10 cellular contexts compared by ENCODE assay signal in the genomic region with DNA sequence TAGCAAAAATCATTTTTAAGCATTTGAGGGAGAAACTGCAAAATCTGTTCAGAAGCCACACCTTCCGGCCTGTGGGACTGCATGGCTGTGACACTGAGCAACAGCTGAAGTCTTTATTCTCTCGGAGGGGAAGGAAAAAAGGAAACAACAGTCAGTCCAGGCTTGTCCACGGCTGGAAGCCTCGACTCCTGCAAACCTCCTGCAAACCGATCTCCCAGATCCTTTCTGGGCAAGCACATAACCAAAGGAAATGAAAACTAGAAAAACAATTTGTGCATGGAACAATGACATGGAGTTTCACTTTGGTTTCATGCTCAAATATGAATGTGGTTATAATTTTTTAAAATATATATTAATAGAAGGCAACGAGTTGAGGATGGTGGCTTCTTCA. TPM values are rescaled to one million over a fixed set of nuclear protein-coding genes. Genes with fewer than 3 reads are reported as not detected.
DNase-seq lines count a peak whose midpoint lies in the region; ATAC-seq and TF ChIP-seq lines count a peak whose summit lies in the region.
"Had no signal": no experiment of that assay in that cellular context is flagged by ENCODE, and none has a peak within 500 bp of the region (broad histone marks: within the 10 kb centered on the region; RNA-seq: fewer than 3 reads in every experiment).

No MANE protein-coding gene starts in this region.

- peaks cover 64% of the 10 kb centered on the region for H3K4me1 Mint-ChIP-seq in neural progenitor cell

- H4K20me1 ChIP-seq in neural progenitor cell (ENCODE audit: low read depth), result peaks cover 36% of the 10 kb centered on the region

- H2AFZ ChIP-seq in neural progenitor cell (replicated peaks), result no peak overlapping the region

- H3K27me3 ChIP-seq in A673 (replicated peaks; ENCODE audit: insufficient read depth, low read depth, low read length, poor library complexity) (no peaks in the 10 kb centered on the region), neural progenitor cell (no peaks in the 10 kb centered on the region)

- H3K27ac ChIP-seq in A673 (ENCODE audit: low read depth, low read length, poor library complexity, severe bottlenecking) (no peak overlapping the region), RWPE1 (peak overlapping the region; percentile 82), neural progenitor cell (no peak overlapping the region)
- H3K27ac ChIP-seq: KMS-11 had no signal

- H3K4me2 ChIP-seq in neural progenitor cell, result peak overlapping the region; percentile 88
- H3K4me2 ChIP-seq: KMS-11 had no signal

- no TSS peak for BruUV-seq in A673 (replicated peaks; lab: Mats Ljungman, UMichigan)

- H3K4me3 ChIP-seq in A673 (ENCODE audit: low read depth, low read length, poor library complexity, severe bottlenecking), result peak overlapping the region; percentile 98
- peak overlapping the region; percentile 77 for H3K4me3 ChIP-seq in fibroblast of mammary gland (ENCODE audit: control insufficient read depth, low read depth, low read length)
- H3K4me3 ChIP-seq in neural progenitor cell, result peak overlapping the region; percentile 94

- ATAC-seq in GM19397 (IDR thresholded peaks at IDR 0.05; ENCODE audit: unreplicated experiment), result no peak

- peaks cover 16% of the 10 kb centered on the region for H3F3A ChIP-seq in neural progenitor cell (ENCODE audit: low read depth)

- H3K27me3 Mint-ChIP-seq in neural progenitor cell (ENCODE audit: insufficient read depth, low read depth), result peaks cover 10% of the 10 kb centered on the region

- H3K4me1 ChIP-seq in A673 (ENCODE audit: insufficient read depth, low read length, poor library complexity, severe bottlenecking) (peaks cover 37% of the 10 kb centered on the region), neural progenitor cell (peaks cover 34% of the 10 kb centered on the region)

- H3K9me3 ChIP-seq in A673 (ENCODE audit: low read depth, low read length, poor library complexity, severe bottlenecking) (no peaks in the 10 kb centered on the region), neural progenitor cell (ENCODE audit: low read depth) (no peaks in the 10 kb centered on the region)

- peaks cover 81% of the 10 kb centered on the region for H3K79me2 ChIP-seq in neural progenitor cell (ENCODE audit: low read depth)

- TF ChIP-seq CTCF in A673 (conservative IDR thresholded peaks at IDR 0.05; ENCODE audit: low read depth, low read length), result no peak
- TF ChIP-seq CTCF in RWPE1 (conservative IDR thresholded peaks at IDR 0.05; ENCODE audit: low read depth), result no peak
- no peak for TF ChIP-seq CTCF in fibroblast of mammary gland (conservative IDR thresholded peaks at IDR 0.05; ENCODE audit: control insufficient read depth, insufficient read depth, low read depth, low read length)
- no peak for TF ChIP-seq CTCF in neural progenitor cell (IDR thresholded peaks at IDR 0.05)

- POLR2A ChIA-PET in A673 (lab: Charles Lee; ENCODE audit: low non-redundant PET) (no interaction called here), RWPE1 (lab: Yijun Ruan, JAX; ENCODE audit: low non-redundant PET) (no interaction called here), HEK293T (lab: Yijun Ruan, JAX) (interaction anchor here (1.0 kb wide), 1 partner anchor 31 kb away, joined by 3 read pairs; no protein-coding TSS in a partner anchor)

- peaks cover 2% of the 10 kb centered on the region for H3K9me3 Mint-ChIP-seq in neural progenitor cell
- H3K9me3 Mint-ChIP-seq: memory B cell had no signal

- DNase-seq in A673 (ENCODE audit: low spot score) (peak; percentile 33), RWPE1 (ENCODE audit: low spot score) (no peak), fibroblast of mammary gland (ENCODE audit: low read depth) (peak; percentile 42), neural progenitor cell (ENCODE audit: low spot score) (no peak), NCI-H446 treated with DMSO at 0.1 percent for 48 hours (lab: John Stamatoyannopoulos, UW) (no peak), NCI-H2227 treated with DMSO at 0.1 percent for 48 hours (lab: John Stamatoyannopoulos, UW) (no peak), HEK293T (ENCODE audit: extremely low spot score) (no peak)

- H3K9ac ChIP-seq in neural progenitor cell, result no peak overlapping the region
- H3K9ac ChIP-seq: KMS-11 had no signal

- H3K4me3 Mint-ChIP-seq in neural progenitor cell, result peak overlapping the region; percentile 88
- H3K4me3 Mint-ChIP-seq: memory B cell had no signal

- CTCF ChIA-PET in A673 (lab: Charles Lee) (no interaction called here), RWPE1 (lab: Yijun Ruan, JAX) (no interaction called here), HEK293T (lab: Yijun Ruan, JAX) (interaction anchor here (1.0 kb wide), 2 partner anchors 47 to 115 kb away, joined by 3 to 4 read pairs; no protein-coding TSS in a partner anchor)

- H3K36me3 Mint-ChIP-seq in neural progenitor cell, result peaks cover 17% of the 10 kb centered on the region
- H3K36me3 Mint-ChIP-seq: memory B cell had no signal

- H3K36me3 ChIP-seq in A673 (ENCODE audit: insufficient read depth, low read length, poor library complexity, severe bottlenecking), result no peaks in the 10 kb centered on the region
- H3K36me3 ChIP-seq in neural progenitor cell, result no peaks in the 10 kb centered on the region

- peak overlapping the region; percentile 22 for H3K27ac Mint-ChIP-seq in neural progenitor cell
- H3K27ac Mint-ChIP-seq: memory B cell had no signal

- intact Hi-C loops in A673 (cut with micrococcal nuclease; ENCODE audit: unreplicated experiment), result loop anchor here (2.0 to 5.0 kb wide), 3 partner anchors 56 to 107 kb away; no protein-coding TSS in a partner anchor

TF ChIP-seq in HEK293T, 16 proteins besides CTCF, POLR2A, EP300 and RAD21:
- TF ChIP-seq ZNF384 (IDR thresholded peaks at IDR 0.05), result no peak
- TF ChIP-seq L3MBTL2 (conservative IDR thresholded peaks at IDR 0.05), result no peak
- TF ChIP-seq FOXA1 (IDR thresholded peaks at IDR 0.05), result no peak
- TF ChIP-seq SUZ12 (IDR thresholded peaks at IDR 0.05), result no peak
- no peak for TF ChIP-seq FOXM1 (IDR thresholded peaks at IDR 0.05; ENCODE audit: borderline replicate concordance)
- no peak for TF ChIP-seq HDGF (IDR thresholded peaks at IDR 0.05; ENCODE audit: borderline replicate concordance)
- TF ChIP-seq FOXK2 (IDR thresholded peaks at IDR 0.05), result no peak
- TF ChIP-seq NFRKB (IDR thresholded peaks at IDR 0.05), result no peak
- no peak for TF ChIP-seq LEF1 (IDR thresholded peaks at IDR 0.05; ENCODE audit: borderline replicate concordance)
- TF ChIP-seq TARDBP (IDR thresholded peaks at IDR 0.05), result no peak
- TF ChIP-seq, protein P1, sequence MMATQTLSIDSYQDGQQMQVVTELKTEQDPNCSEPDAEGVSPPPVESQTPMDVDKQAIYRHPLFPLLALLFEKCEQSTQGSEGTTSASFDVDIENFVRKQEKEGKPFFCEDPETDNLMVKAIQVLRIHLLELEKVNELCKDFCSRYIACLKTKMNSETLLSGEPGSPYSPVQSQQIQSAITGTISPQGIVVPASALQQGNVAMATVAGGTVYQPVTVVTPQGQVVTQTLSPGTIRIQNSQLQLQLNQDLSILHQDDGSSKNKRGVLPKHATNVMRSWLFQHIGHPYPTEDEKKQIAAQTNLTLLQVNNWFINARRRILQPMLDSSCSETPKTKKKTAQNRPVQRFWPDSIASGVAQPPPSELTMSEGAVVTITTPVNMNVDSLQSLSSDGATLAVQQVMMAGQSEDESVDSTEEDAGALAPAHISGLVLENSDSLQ (IDR thresholded peaks at IDR 0.05), result no peak
- no peak for TF ChIP-seq ARNT (IDR thresholded peaks at IDR 0.05)
- TF ChIP-seq CTBP1 (IDR thresholded peaks at IDR 0.05; ENCODE audit: borderline replicate concordance), result no peak

RNA-seq across cellular contexts. Expression of a gene that starts 1.0 kb away (rescaled TPM):
- total RNA-seq in A673 (2021) (83.9 and 86.0 TPM in 2 replicates), neural progenitor cell (ENCODE audit: low replicate concordance) (105 and 120 TPM in 2 replicates)

RNA-seq across cellular contexts. Expression of a gene that starts 1.1 kb away (rescaled TPM):
- 184 and 193 TPM in 2 replicates for total RNA-seq in A673 (2021)
- 73.6 and 139 TPM in 2 replicates for total RNA-seq in neural progenitor cell (ENCODE audit: low replicate concordance)

Comparison
In these comparisons a context has a peak if more than half of its experiments do, and no peak if none do; other contexts are left out.
1. DNase-seq: peak in A673 (single experiment) and fibroblast of mammary gland (single experiment); none in RWPE1 (single experiment), neural progenitor cell (single experiment), NCI-H446 treated with DMSO at 0.1 percent for 48 hours (single experiment), NCI-H2227 treated with DMSO at 0.1 percent for 48 hours (single experiment) and HEK293T (single experiment).
2. Peak in every context shown above with its lines, with median percentiles within 50 percentile points of each other: H3K4me3 ChIP-seq.